Comparison of ENCODE assay signal across 29 cellular contexts in the genomic region with DNA sequence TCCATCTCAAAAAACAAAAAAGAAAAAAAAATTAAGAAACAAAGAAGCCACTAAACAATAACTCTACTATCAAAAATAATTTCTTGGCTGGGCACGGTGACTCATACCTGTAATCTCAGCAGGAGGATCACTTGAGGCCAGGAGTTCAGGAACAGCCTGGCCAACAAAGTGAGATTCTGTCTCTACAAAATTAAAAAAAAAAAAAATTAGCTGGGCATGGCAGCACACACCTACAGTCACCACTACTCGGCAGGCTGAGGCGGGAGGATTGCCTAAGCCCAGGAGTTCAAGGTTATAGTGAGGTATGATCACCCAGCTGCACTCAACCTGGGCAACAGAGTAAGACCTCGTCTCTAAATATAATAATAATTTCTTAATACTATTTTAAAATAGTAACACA.
A peak's percentile ranks its signal among the peaks of the same experiment; 100 is the strongest.
DNase-seq lines count a peak whose midpoint lies in the region; ATAC-seq, FAIRE-seq and TF ChIP-seq lines count a peak whose summit lies in the region.
"Had no signal": no experiment of that assay in that cellular context is flagged by ENCODE, and none has a peak within 500 bp of the region (broad histone marks: within the 10 kb centered on the region; RNA-seq: fewer than 3 reads in every experiment).

No MANE protein-coding gene starts in this region.

- H3K4me3 Mint-ChIP-seq in natural killer cell, result no peak overlapping the region
- H3K4me3 Mint-ChIP-seq: activated CD4-positive, alpha-beta memory T cell treated with anti-CD3 and anti-CD28 coated beads, Interleukin-2, amount 10 ng/mL, durations not matched to agents 7 days and 5 days; activated naive CD4-positive, alpha-beta T cell treated with anti-CD3 and anti-CD28 coated beads for 36 hours; activated T-helper 1 cell treated with anti-CD3 and anti-CD28 coated beads, Interleukin-12 subunit alpha, Interleukin-12 subunit beta, Interleukin-2, Interleukin-4 antibody, amounts not matched to agents 30 ng/mL and 10 ng/mL and 1 ng/mL, durations not matched to agents 14 hours and 24 hours and 36 hours; stimulated activated naive CD8-positive, alpha-beta T cell treated with anti-CD3 and anti-CD28 coated beads, Interleukin-15, Interleukin-2, amounts not matched to agents 100 ng/mL and 50 ng/mL, for 24 hours; T-helper 17 cell had no signal

- ATAC-seq in esophagus mucosa, result peak; percentile 60
- ATAC-seq in mucosa of descending colon, result peak; percentile 66
- no peak for ATAC-seq in GM19455 (IDR thresholded peaks at IDR 0.05; ENCODE audit: unreplicated experiment)
- ATAC-seq in natural killer cell, result no peak
- ATAC-seq: gastroesophageal sphincter, right cardiac atrium, T-helper 17 cell had no signal

- H3K36me3 ChIP-seq in mucosa of descending colon (ENCODE audit: low read depth), result no peaks in the 10 kb centered on the region
- H3K36me3 ChIP-seq: BE2C, gastroesophageal sphincter, spleen had no signal

- TF ChIP-seq CTCF in mucosa of descending colon (IDR thresholded peaks at IDR 0.05) (no peak), natural killer cell (IDR thresholded peaks at IDR 0.05) (no peak)

- no peaks in the 10 kb centered on the region for H3K4me1 ChIP-seq in mucosa of descending colon (ENCODE audit: low read depth)
- H3K4me1 ChIP-seq: spleen had no signal

- no peaks in the 10 kb centered on the region for H3K9me3 Mint-ChIP-seq in natural killer cell
- H3K9me3 Mint-ChIP-seq: activated CD4-positive, alpha-beta memory T cell treated with anti-CD3 and anti-CD28 coated beads, Interleukin-2, amount 10 ng/mL, durations not matched to agents 7 days and 5 days; activated naive CD4-positive, alpha-beta T cell treated with anti-CD3 and anti-CD28 coated beads for 36 hours; activated T-helper 1 cell treated with anti-CD3 and anti-CD28 coated beads, Interleukin-12 subunit alpha, Interleukin-12 subunit beta, Interleukin-2, Interleukin-4 antibody, amounts not matched to agents 30 ng/mL and 10 ng/mL and 1 ng/mL, durations not matched to agents 14 hours and 24 hours and 36 hours; stimulated activated naive CD8-positive, alpha-beta T cell treated with anti-CD3 and anti-CD28 coated beads, Interleukin-15, Interleukin-2, amounts not matched to agents 100 ng/mL and 50 ng/mL, for 24 hours had no signal

- intact Hi-C loops in mucosa of descending colon (cut with DNase I, micrococcal nuclease), result no loop called here
- intact Hi-C loops in posterior vena cava (cut with DNase I), result no loop called here
- intact Hi-C loops in natural killer cell (cut with micrococcal nuclease), result no loop called here

- FAIRE-seq in RCC 7860 (lab: Jason Lieb, UNC), result peak; percentile 78
- FAIRE-seq: endometrium had no signal

- H3K36me3 Mint-ChIP-seq in natural killer cell, result no peaks in the 10 kb centered on the region

- no peaks in the 10 kb centered on the region for H3K9me3 ChIP-seq in mucosa of descending colon
- H3K9me3 ChIP-seq: BE2C, gastroesophageal sphincter, SK-N-SH, spleen, testis had no signal

- H3K4me3 ChIP-seq in mucosa of descending colon, result no peak overlapping the region
- H3K4me3 ChIP-seq: gastroesophageal sphincter, spleen, testis had no signal

- no peaks in the 10 kb centered on the region for H3K4me1 Mint-ChIP-seq in natural killer cell
- H3K4me1 Mint-ChIP-seq: activated CD4-positive, alpha-beta memory T cell treated with anti-CD3 and anti-CD28 coated beads, Interleukin-2, amount 10 ng/mL, durations not matched to agents 7 days and 5 days; T-helper 17 cell had no signal

- DNase-seq in ELR (ENCODE audit: low read depth), result peak; percentile 18
- peak; percentile 37 for DNase-seq in RCC 7860 (ENCODE audit: low spot score)
- DNase-seq in mucosa of descending colon, result no peak
- DNase-seq in posterior vena cava (ENCODE audit: low spot score), result no peak
- DNase-seq in natural killer cell, result no peak
- DNase-seq: ACHN; activated CD4-positive, alpha-beta memory T cell treated with anti-CD3 and anti-CD28 coated beads, Interleukin-2, amount 10 ng/mL, durations not matched to agents 7 days and 5 days; activated CD8-positive, alpha-beta memory T cell treated with anti-CD3 and anti-CD28 coated beads, Interleukin-2, amount 50 U/mL, for 48 hours; activated naive CD4-positive, alpha-beta T cell treated with anti-CD3 and anti-CD28 coated beads for 36 hours; BE2C; cerebellar nuclear complex; dermis blood vessel endothelial cell; DMS153; H7; hippocampal formation; NCI-H446 treated with DMSO at 0.1 percent for 48 hours; posterior cingulate gyrus; right cardiac atrium; SK-N-SH; spleen; stimulated activated CD4-positive, alpha-beta T cell treated with anti-CD3 and anti-CD28 coated beads, Interleukin-2, amount 100 ng/mL, for 24 hours; T-helper 17 cell; testis had no signal

- H3K27ac Mint-ChIP-seq in natural killer cell, result no peak overlapping the region
- H3K27ac Mint-ChIP-seq: activated CD4-positive, alpha-beta memory T cell treated with anti-CD3 and anti-CD28 coated beads, Interleukin-2, amount 10 ng/mL, durations not matched to agents 7 days and 5 days; activated naive CD4-positive, alpha-beta T cell treated with anti-CD3 and anti-CD28 coated beads for 36 hours; activated T-helper 1 cell treated with anti-CD3 and anti-CD28 coated beads, Interleukin-12 subunit alpha, Interleukin-12 subunit beta, Interleukin-2, Interleukin-4 antibody, amounts not matched to agents 30 ng/mL and 10 ng/mL and 1 ng/mL, durations not matched to agents 14 hours and 24 hours and 36 hours; stimulated activated naive CD8-positive, alpha-beta T cell treated with anti-CD3 and anti-CD28 coated beads, Interleukin-15, Interleukin-2, amounts not matched to agents 100 ng/mL and 50 ng/mL, for 24 hours; T-helper 17 cell had no signal

- H3K27me3 Mint-ChIP-seq in natural killer cell (ENCODE audit: low read depth in 2 of 2), result peaks cover 10 to 22% of the 10 kb centered on the region in 2 donors
- H3K27me3 Mint-ChIP-seq: stimulated activated naive CD8-positive, alpha-beta T cell treated with anti-CD3 and anti-CD28 coated beads, Interleukin-15, Interleukin-2, amounts not matched to agents 100 ng/mL and 50 ng/mL, for 24 hours had no signal

Comparison
In these comparisons a context has a peak if more than half of its experiments do, and no peak if none do; other contexts are left out.
1. DNase-seq: peak in ELR (single experiment) and RCC 7860 (single experiment); none in mucosa of descending colon (0 of 3), posterior vena cava (single experiment) and natural killer cell (single experiment).
2. ATAC-seq: peak in esophagus mucosa (single experiment) and mucosa of descending colon (single experiment); none in GM19455 (single experiment) and natural killer cell (0 of 3).